25 cellular contexts compared by ENCODE assay signal in genomic region chr18:50518787-50519520, GRCh38. TPM values are rescaled to one million over a fixed set of nuclear protein-coding genes. Genes with fewer than 3 reads are reported as not detected.
DNase-seq lines count a peak whose midpoint lies in the region; ATAC-seq and TF ChIP-seq lines count a peak whose summit lies in the region.
"Had no signal": no experiment of that assay in that cellular context is flagged by ENCODE, and none has a peak within 500 bp of the region (broad histone marks: within the 10 kb centered on the region; RNA-seq: fewer than 3 reads in every experiment).

No MANE protein-coding gene starts in this region.

- DNase-seq in HAP-1 (ENCODE audit: low spot score in 2 of 2) (peak; percentile 33), astrocyte of the hippocampus (ENCODE audit: low read depth, low spot score) (peak; percentile 17), fibroblast of the aortic adventitia (ENCODE audit: low read depth) (peak; percentile 26), medulla oblongata (ENCODE audit: extremely low spot score) (peak; percentile 15), cerebellar cortex (ENCODE audit: low spot score) (no peak), HUDEP-2 (lab: John Stamatoyannopoulos, UW; ENCODE audit: unreplicated experiment in 76 of 76) (no peak), Right ventricle myocardium inferior (ENCODE audit: missing footprints) (no peak)
- DNase-seq: activated CD4-positive, alpha-beta T cell treated with anti-CD3 and anti-CD28 coated beads for 4 hours; activated naive CD4-positive, alpha-beta T cell treated with anti-CD3 and anti-CD28 coated beads for 36 hours; activated T-cell treated with anti-CD3 and anti-CD28 coated beads, Interleukin-2, amount 50 U/mL, for 72 hours; effector memory CD4-positive, alpha-beta T cell; EL; heart left ventricle; MV-4-11; NCI-H1694 treated with DMSO at 0.1 percent for 48 hours; NCI-H2227 treated with DMSO at 0.1 percent for 48 hours; NCI-H82; SJCRH30; stimulated activated CD4-positive, alpha-beta T cell treated with anti-CD3 and anti-CD28 coated beads, Interleukin-4, amount 100 ng/mL, for 1 hour; stimulated activated naive CD4-positive, alpha-beta T cell treated with Interleukin-2 at 50 U/mL for 16 hours had no signal

- H3K9me3 ChIP-seq in HAP-1: no peaks in the 10 kb centered on the region
- H3K9me3 ChIP-seq: heart left ventricle, SJCRH30, thoracic aorta had no signal

- intact Hi-C loops in Right ventricle myocardium inferior (cut with DNase I): no loop called here

- H3K4me3 ChIP-seq in HAP-1: no peak overlapping the region
- no peak overlapping the region for H3K4me3 ChIP-seq in fibroblast of the aortic adventitia (ENCODE audit: low read depth, low read length)
- H3K4me3 ChIP-seq: heart left ventricle, SJCRH30, smooth muscle cell, thoracic aorta had no signal

- in situ Hi-C loops in HAP-1 (cut with MboI; ENCODE audit: low sequenced_read_pairs): no loop called here

- no peaks in the 10 kb centered on the region for H3K27me3 ChIP-seq in HAP-1 (ENCODE audit: low read depth)
- H3K27me3 ChIP-seq: heart left ventricle, SJCRH30 had no signal

- H3K4me1 ChIP-seq in HAP-1: peaks cover 3% of the 10 kb centered on the region; the same call in 1 of the 2 replicates
- H3K4me1 ChIP-seq: heart left ventricle, SJCRH30 had no signal

- no peak for ATAC-seq in GM21390 (IDR thresholded peaks at IDR 0.05; ENCODE audit: unreplicated experiment)
- no peak for ATAC-seq in Right ventricle myocardium inferior
- ATAC-seq: activated T-cell treated with anti-CD3 and anti-CD28 coated beads, Interleukin-2, amount 50 U/mL, for 72 hours; heart left ventricle had no signal

- TF ChIP-seq CTCF in fibroblast of the aortic adventitia (IDR thresholded peaks at IDR 0.05; ENCODE audit: insufficient read depth, low read length): no peak

- no peaks in the 10 kb centered on the region for H3K36me3 ChIP-seq in HAP-1 (replicated peaks)
- H3K36me3 ChIP-seq: heart left ventricle, SJCRH30, thoracic aorta had no signal

RNA-seq across cellular contexts. Expression of gene MAPK4, which starts 40.9 kb away (rescaled TPM):
- total RNA-seq in fibroblast of the aortic adventitia (ENCODE audit: low replicate concordance) (under 0.01 TPM in 1 of 2 replicates, not detected in the other), Right ventricle myocardium inferior (34.1 TPM)
- total RNA-seq: activated naive CD4-positive, alpha-beta T cell treated with anti-CD3 and anti-CD28 coated beads for 36 hours; activated T-cell treated with anti-CD3 and anti-CD28 coated beads, Interleukin-2, amount 50 U/mL, for 72 hours; pulmonary artery endothelial cell; SJCRH30; T-helper 1 cell treated with Interleukin-12 subunit alpha and Interleukin-12 subunit beta and Interleukin-4 antibody, amounts not matched to agents 30 ng/mL and 1 ng/mL, for 36 hours had no signal

Comparison
In these comparisons a context has a peak if more than half of its experiments do, and no peak if none do; other contexts are left out.
1. DNase-seq: peak in HAP-1 (2 of 2), astrocyte of the hippocampus (single experiment), fibroblast of the aortic adventitia (single experiment) and medulla oblongata (single experiment); none in cerebellar cortex (single experiment), HUDEP-2 (0 of 76) and Right ventricle myocardium inferior (single experiment).
2. RNA of gene MAPK4, which starts 40.9 kb away (total RNA-seq): 34.1 TPM in Right ventricle myocardium inferior (single experiment); under 0.01 TPM in fibroblast of the aortic adventitia; every median in the first group is over 10 times any median in the second.